ENCODE assay signal across 8 cellular contexts in genomic region chr4:122458625-122459024, GRCh38. TPM values are rescaled to one million over a fixed set of nuclear protein-coding genes. Genes with fewer than 3 reads are reported as not detected.
DNase-seq lines count a peak whose midpoint lies in the region; ATAC-seq and FAIRE-seq lines count a peak whose summit lies in the region.

No MANE protein-coding gene starts in this region.

- no peak overlapping the region for H3K27ac Mint-ChIP-seq in dendritic cell treated with granulocyte-macrophage colony-stimulating factor and Interleukin-4, amounts not matched to agents 40 ng/mL and 50 ng/mL, for 4 days

- H3K4me1 Mint-ChIP-seq in dendritic cell treated with granulocyte-macrophage colony-stimulating factor and Interleukin-4, amounts not matched to agents 40 ng/mL and 50 ng/mL, for 4 days (ENCODE audit: low read depth) = no peaks in the 10 kb centered on the region

- no peaks in the 10 kb centered on the region for H3K9me3 ChIP-seq in SJCRH30 (replicated peaks)

- no peak overlapping the region for H3K27ac ChIP-seq in SJCRH30

- no peak for FAIRE-seq in GM19239 (lab: Jason Lieb, UNC)

- H3K36me3 Mint-ChIP-seq in dendritic cell treated with granulocyte-macrophage colony-stimulating factor and Interleukin-4, amounts not matched to agents 40 ng/mL and 50 ng/mL, for 4 days (ENCODE audit: low read depth) = no peaks in the 10 kb centered on the region

- intact Hi-C loops in dendritic cell treated with granulocyte-macrophage colony-stimulating factor and Interleukin-4, amounts not matched to agents 40 ng/mL and 50 ng/mL, for 4 days (cut with micrococcal nuclease) = no loop called here

- H3K9me3 Mint-ChIP-seq in dendritic cell treated with granulocyte-macrophage colony-stimulating factor and Interleukin-4, amounts not matched to agents 40 ng/mL and 50 ng/mL, for 4 days = no peaks in the 10 kb centered on the region

- no peaks in the 10 kb centered on the region for H3K27me3 ChIP-seq in SJCRH30

- no peak for DNase-seq in SJCRH30
- DNase-seq in stimulated activated CD4-positive, alpha-beta T cell treated with anti-CD3 and anti-CD28 coated beads, Interleukin-2, amount 100 ng/mL, for 48 hours = peak; percentile 15 to 25
- no peak for DNase-seq in GM19239 (ENCODE audit: insufficient read length, low spot score)
- no peak for DNase-seq in HUDEP-2 (lab: John Stamatoyannopoulos, UW; ENCODE audit: unreplicated experiment in 76 of 76)

- H3K4me3 Mint-ChIP-seq in dendritic cell treated with granulocyte-macrophage colony-stimulating factor and Interleukin-4, amounts not matched to agents 40 ng/mL and 50 ng/mL, for 4 days = peak overlapping the region; percentile 39

- H3K4me3 ChIP-seq in SJCRH30 = peak overlapping the region; percentile 13; the same call in 1 of the 2 replicates

- no peaks in the 10 kb centered on the region for H3K27me3 Mint-ChIP-seq in dendritic cell treated with granulocyte-macrophage colony-stimulating factor and Interleukin-4, amounts not matched to agents 40 ng/mL and 50 ng/mL, for 4 days

- H3K36me3 ChIP-seq in SJCRH30 = no peaks in the 10 kb centered on the region

- no peaks in the 10 kb centered on the region for H3K4me1 ChIP-seq in SJCRH30

- ATAC-seq in GM18873 (IDR thresholded peaks at IDR 0.05; ENCODE audit: low FRiP score, unreplicated experiment) (peak; percentile 82), HG03045 (IDR thresholded peaks at IDR 0.05; ENCODE audit: unreplicated experiment) (peak; percentile 60), HG03196 (IDR thresholded peaks at IDR 0.05; ENCODE audit: unreplicated experiment) (no peak)

RNA-seq across cellular contexts. Expression of gene IL2, which starts 2.1 kb away (rescaled TPM):
- total RNA-seq in SJCRH30 (2014; rRNA removed; shearing (Covaris generic)) = not detected in 2 replicates

Comparison
In these comparisons a context has a peak if more than half of its experiments do, and no peak if none do; other contexts are left out.
1. DNase-seq: peak in stimulated activated CD4-positive, alpha-beta T cell treated with anti-CD3 and anti-CD28 coated beads, Interleukin-2, amount 100 ng/mL, for 48 hours (2 of 2); none in SJCRH30 (0 of 2), GM19239 (single experiment) and HUDEP-2 (0 of 76).